Comparison of ENCODE assay signal across 22 cellular contexts in the genomic region with DNA sequence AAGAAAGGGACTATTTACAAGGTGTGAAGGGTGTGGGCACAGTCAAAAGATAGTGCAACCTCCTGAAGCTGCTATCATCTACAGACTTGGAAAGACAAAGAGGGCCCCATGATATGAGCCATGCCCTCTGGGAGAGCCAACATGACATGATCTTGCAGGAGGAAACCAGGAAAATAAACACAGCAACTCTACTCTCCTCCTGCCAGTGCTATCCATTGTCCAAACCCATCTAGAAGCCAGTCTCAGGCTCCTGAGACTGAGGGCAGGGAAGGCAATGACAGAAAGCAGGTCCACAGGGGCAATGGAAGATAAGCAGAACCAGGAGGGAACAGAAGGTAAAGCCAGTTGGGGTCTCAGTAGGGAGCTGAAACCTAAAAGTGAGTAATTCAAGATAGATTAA. TPM values are rescaled to one million over a fixed set of nuclear protein-coding genes. Genes with fewer than 3 reads are reported as not detected.
A peak's percentile ranks its signal among the peaks of the same experiment; 100 is the strongest.
DNase-seq lines count a peak whose midpoint lies in the region; TF ChIP-seq lines count a peak whose summit lies in the region.
"Had no signal": no experiment of that assay in that cellular context is flagged by ENCODE, and none has a peak within 500 bp of the region (broad histone marks: within the 10 kb centered on the region; RNA-seq: fewer than 3 reads in every experiment).

No MANE protein-coding gene starts in this region.

- H3K27ac Mint-ChIP-seq in glutamatergic neuron (ENCODE audit: unreplicated experiment) (peak overlapping the region; percentile 70), neural crest cell (ENCODE audit: unreplicated experiment) (peak overlapping the region; percentile 7)
- H3K27ac Mint-ChIP-seq: activated B cell treated with CpG ODN at 0.5 μM for 24 hours, HFFc6, mesothelial cell of epicardium had no signal

- H3K27me3 Mint-ChIP-seq in glutamatergic neuron (ENCODE audit: unreplicated experiment) = no peaks in the 10 kb centered on the region
- H3K27me3 Mint-ChIP-seq in neural crest cell (ENCODE audit: low read depth) = no peaks in the 10 kb centered on the region
- H3K27me3 Mint-ChIP-seq: activated B cell treated with CpG ODN at 0.5 μM for 24 hours; naive thymus-derived CD8-positive, alpha-beta T cell had no signal

- no peak overlapping the region for H3K4me3 ChIP-seq in HUES6 (ENCODE audit: low read depth, low read length)
- H3K4me3 ChIP-seq: PC-9, skin epidermis, upper lobe of left lung had no signal

- peak; percentile 46 for DNase-seq in DMS 273 treated with DMSO at 0.1 percent for 48 hours (lab: John Stamatoyannopoulos, UW)
- DNase-seq in glutamatergic neuron = no peak
- no peak for DNase-seq in neural crest cell (ENCODE audit: low read depth, low spot score)
- DNase-seq in NCI-H345 (lab: John Stamatoyannopoulos, UW) = no peak
- DNase-seq in NCI-H82 treated with DMSO at 0.1 percent for 48 hours (lab: John Stamatoyannopoulos, UW; ENCODE audit: unreplicated experiment) = no peak
- no peak for DNase-seq in inferior parietal cortex (ENCODE audit: extremely low spot score)
- DNase-seq: activated B cell treated with CpG ODN at 0.5 μM for 24 hours; activated CD4-positive, alpha-beta T cell treated with anti-CD3 and anti-CD28 coated beads, Interleukin-2, amount 50 U/mL, for 4 hours; activated naive CD4-positive, alpha-beta T cell treated with Interleukin-2 at 50 U/mL for 16 hours; DMS79 treated with DMSO at 0.1 percent for 48 hours; head of caudate nucleus; HFFc6; naive thymus-derived CD8-positive, alpha-beta T cell; NCI-H510A treated with DMSO at 0.1 percent for 48 hours; NK-92 treated with Interleukin-12 subunit alpha and Interleukin-12 subunit beta, amount 100 ng/mL, for 24 hours; PC-9; SHP77; stimulated activated CD4-positive, alpha-beta T cell treated with anti-CD3 and anti-CD28 coated beads, Interleukin-1b, Interleukin-23, amount 100 ng/mL, for 48 hours; upper lobe of left lung had no signal

- peaks cover 13% of the 10 kb centered on the region for H3K4me1 Mint-ChIP-seq in glutamatergic neuron (ENCODE audit: low read depth, unreplicated experiment)
- peaks cover 40% of the 10 kb centered on the region for H3K4me1 Mint-ChIP-seq in neural crest cell

- no peaks in the 10 kb centered on the region for H3K36me3 ChIP-seq in HUES6 (ENCODE audit: control insufficient read depth, insufficient read depth, low read length)
- H3K36me3 ChIP-seq: upper lobe of left lung had no signal

- H3K9ac ChIP-seq in HUES6 (ENCODE audit: low read length) = no peak overlapping the region

- peak overlapping the region; percentile 9 for H3K4me3 Mint-ChIP-seq in glutamatergic neuron (ENCODE audit: unreplicated experiment)
- no peak overlapping the region for H3K4me3 Mint-ChIP-seq in neural crest cell
- H3K4me3 Mint-ChIP-seq: activated B cell treated with CpG ODN at 0.5 μM for 24 hours; HFFc6; mesothelial cell of epicardium; naive thymus-derived CD8-positive, alpha-beta T cell had no signal

- no peaks in the 10 kb centered on the region for H3K36me3 Mint-ChIP-seq in glutamatergic neuron (ENCODE audit: unreplicated experiment)
- no peaks in the 10 kb centered on the region for H3K36me3 Mint-ChIP-seq in neural crest cell (ENCODE audit: low read depth)
- H3K36me3 Mint-ChIP-seq: mesothelial cell of epicardium had no signal

- H3K27me3 ChIP-seq in HUES6 (ENCODE audit: control insufficient read depth, insufficient read depth, low read length) = no peaks in the 10 kb centered on the region
- H3K27me3 ChIP-seq: upper lobe of left lung had no signal

- 0 out of 2 replicates have a peak overlapping the region, but pooled peaks have one; percentile 49 for H3K27ac ChIP-seq in HUES6 (ENCODE audit: low read depth, low read length)
- H3K27ac ChIP-seq: PC-9, skin epidermis had no signal

- peaks cover 39% of the 10 kb centered on the region for H3K4me1 ChIP-seq in HUES6 (ENCODE audit: control insufficient read depth, insufficient read depth, low read length)

- TF ChIP-seq CTCF in glutamatergic neuron (IDR thresholded peaks at IDR 0.05; ENCODE audit: partially characterized antibody, unreplicated experiment) (no peak), neural crest cell (conservative IDR thresholded peaks at IDR 0.05) (no peak)

- no peaks in the 10 kb centered on the region for H3K9me3 ChIP-seq in HUES6 (ENCODE audit: control insufficient read depth, insufficient read depth, low read depth, low read length)
- H3K9me3 ChIP-seq: upper lobe of left lung had no signal

- H3K9me3 Mint-ChIP-seq in glutamatergic neuron (ENCODE audit: unreplicated experiment) = peaks cover 1% of the 10 kb centered on the region
- no peaks in the 10 kb centered on the region for H3K9me3 Mint-ChIP-seq in neural crest cell
- H3K9me3 Mint-ChIP-seq: activated B cell treated with CpG ODN at 0.5 μM for 24 hours; HFFc6; mesothelial cell of epicardium; naive thymus-derived CD8-positive, alpha-beta T cell had no signal

RNA-seq across cellular contexts. Expression of a gene that starts 37.1 kb away (rescaled TPM):
- total RNA-seq in glutamatergic neuron (ENCODE audit: unreplicated experiment) (17.4 TPM), neural crest cell (13.2 and 14.1 TPM in 2 replicates)
